26 cellular contexts compared by ENCODE assay signal in genomic region chr12:95796982-95797289, GRCh38. TPM values are rescaled to one million over a fixed set of nuclear protein-coding genes. Genes with fewer than 3 reads are reported as not detected.
DNase-seq lines count a peak whose midpoint lies in the region; ATAC-seq, FAIRE-seq and TF ChIP-seq lines count a peak whose summit lies in the region.
"Had no signal": no experiment of that assay in that cellular context is flagged by ENCODE, and none has a peak within 500 bp of the region (broad histone marks: within the 10 kb centered on the region; RNA-seq: fewer than 3 reads in every experiment).

No MANE protein-coding gene starts in this region.

- CTCF ChIA-PET in A549 (lab: Yijun Ruan, JAX) (interaction anchor here (1.1 to 2.1 kb wide), 4 partner anchors 11 to 52 kb away, joined by 4 to 6 read pairs (median 4); no protein-coding TSS in a partner anchor), MCF 10A (lab: Yijun Ruan, JAX) (interaction anchor here (0.7 to 1.2 kb wide), 2 partner anchors 17 to 532 kb away, joined by 3 read pairs; no protein-coding TSS in a partner anchor)

- H3K27me3 ChIP-seq in esophagus squamous epithelium = no peaks in the 10 kb centered on the region
- H3K27me3 ChIP-seq: uterus had no signal

- intact Hi-C loops in MCF 10A (cut with micrococcal nuclease) = no loop called here
- intact Hi-C loops in esophagus squamous epithelium (cut with DNase I) = no loop called here

- H3K36me3 Mint-ChIP-seq in MCF 10A (ENCODE audit: insufficient read depth, unreplicated experiment) = no peaks in the 10 kb centered on the region
- H3K36me3 Mint-ChIP-seq: brain; CD8-positive, alpha-beta T cell; neural progenitor cell had no signal

- no peak overlapping the region for H3K4me3 Mint-ChIP-seq in MCF 10A (ENCODE audit: unreplicated experiment)
- H3K4me3 Mint-ChIP-seq: brain; CD8-positive, alpha-beta T cell; GM23338; neural progenitor cell had no signal

- H3K36me3 ChIP-seq in esophagus squamous epithelium = no peaks in the 10 kb centered on the region
- H3K36me3 ChIP-seq: neural progenitor cell, uterus had no signal

- H3K27ac ChIP-seq in A549 = peak overlapping the region; percentile 76 to 97
- no peak overlapping the region for H3K27ac ChIP-seq in esophagus squamous epithelium
- H3K27ac ChIP-seq: neural progenitor cell, SK-N-MC, uterus had no signal

- H3K4me1 ChIP-seq in A549 (peaks cover 82% of the 10 kb centered on the region), esophagus squamous epithelium (peaks cover 0 to 21% (median 0%) of the 10 kb centered on the region in 3 donors)
- H3K4me1 ChIP-seq: neural progenitor cell, uterus had no signal

- TF ChIP-seq RAD21 in A549 (conservative IDR thresholded peaks at IDR 0.05 in 1 of 2, IDR thresholded peaks at IDR 0.05 in 1 of 2) = no peak

- POLR2A ChIA-PET in A549 (lab: Yijun Ruan, JAX) (interaction anchor here (0.6 kb wide), 1 partner anchor 8 kb away, joined by 10 read pairs; no protein-coding TSS in a partner anchor), MCF 10A (lab: Yijun Ruan, JAX) (interaction anchor here (0.7 to 1.7 kb wide), 4 partner anchors 8 to 323 kb away, joined by 3 to 5 read pairs (median 3); partner anchors contain the start of gene METAP2)

- H3K4me1 Mint-ChIP-seq in MCF 10A (ENCODE audit: insufficient read depth, unreplicated experiment) = peaks cover 17% of the 10 kb centered on the region
- H3K4me1 Mint-ChIP-seq: neural progenitor cell had no signal

- FAIRE-seq in A549 (lab: Jason Lieb, UNC) = no peak
- FAIRE-seq: frontal cortex had no signal

- H3K9me3 ChIP-seq in A549 (no peaks in the 10 kb centered on the region), esophagus squamous epithelium (no peaks in the 10 kb centered on the region)
- H3K9me3 ChIP-seq: uterus had no signal

- BruUV-seq in MCF 10A (replicated peaks; lab: Mats Ljungman, UMichigan) = no TSS peak

- ATAC-seq in A549 = peak; percentile 71 to 79
- no peak for ATAC-seq in HG03097 (IDR thresholded peaks at IDR 0.05; ENCODE audit: low FRiP score, unreplicated experiment)
- ATAC-seq: CD8-positive, alpha-beta T cell; GM23338; sciatic nerve had no signal

- 0% methylated on average over 2 of the region's 2 CpGs for WGBS in A549 (ENCODE audit: missing lambda C conversion rate)
- 34% methylated on average over 2 of the region's 2 CpGs for WGBS in esophagus squamous epithelium, 2 donors

- no peaks in the 10 kb centered on the region for H3K27me3 Mint-ChIP-seq in MCF 10A (ENCODE audit: insufficient read depth, unreplicated experiment)

- H3K27ac Mint-ChIP-seq in MCF 10A (ENCODE audit: low read depth, unreplicated experiment) = peak overlapping the region; percentile 26
- H3K27ac Mint-ChIP-seq: brain; CD8-positive, alpha-beta T cell; GM23338; neural progenitor cell; progenitor cell of endocrine pancreas had no signal

- no peak for TF ChIP-seq POLR2A in A549 (IDR thresholded peaks at IDR 0.05; ENCODE audit: low read length)
- no peak for TF ChIP-seq POLR2A in esophagus squamous epithelium (IDR thresholded peaks at IDR 0.05)

- no peak for TF ChIP-seq EP300 in A549 (IDR thresholded peaks at IDR 0.05)

- no peaks in the 10 kb centered on the region for H3K9me3 Mint-ChIP-seq in MCF 10A (ENCODE audit: unreplicated experiment)
- H3K9me3 Mint-ChIP-seq: brain; CD8-positive, alpha-beta T cell; GM23338; neural progenitor cell had no signal

- DNase-seq in A549 (ENCODE audit: low read depth in 1 of 2, low spot score in 1 of 2) (peak; percentile 54 to 74), M059J (ENCODE audit: low read depth) (peak; percentile 42), MCF 10A (ENCODE audit: unreplicated experiment) (no peak), kidney tubule cell (ENCODE audit: low spot score) (peak; percentile 73), esophagus squamous epithelium (lab: John Stamatoyannopoulos, UW) (no peak), NCI-H187 (lab: John Stamatoyannopoulos, UW) (no peak)
- no peak for DNase-seq in activated CD8-positive, alpha-beta memory T cell treated with anti-CD3 and anti-CD28 coated beads, Interleukin-2, amount 50 U/mL, for 48 hours
- DNase-seq: 8988T; activated CD4-positive, alpha-beta T cell treated with anti-CD3 and anti-CD28 coated beads for 1 hour; activated gamma-delta T cell; CD8-positive, alpha-beta T cell; left cardiac atrium; mesendoderm; NCI-H1105 treated with DMSO at 0.1 percent for 48 hours; NCI-H2081; NCI-H2227 treated with DMSO at 0.1 percent for 48 hours; stimulated activated naive CD4-positive, alpha-beta T cell; uterus had no signal

- H3K4me2 ChIP-seq in A549 = peak overlapping the region; percentile 53
- H3K4me2 ChIP-seq: GM23338, neural progenitor cell had no signal

- TF ChIP-seq CTCF in A549 (IDR thresholded peaks at IDR 0.05) = no peak
- TF ChIP-seq CTCF in MCF 10A (IDR thresholded peaks at IDR 0.05; ENCODE audit: unreplicated experiment) = no peak
- no peak for TF ChIP-seq CTCF in esophagus squamous epithelium (IDR thresholded peaks at IDR 0.05)

- H3K4me3 ChIP-seq in A549 (no peak overlapping the region), esophagus squamous epithelium (no peak overlapping the region)
- H3K4me3 ChIP-seq: GM23338, neural progenitor cell, SK-N-MC, uterus had no signal

TF ChIP-seq in A549, 52 proteins besides CTCF, POLR2A, EP300 and RAD21:
- no peak for TF ChIP-seq MYC (IDR thresholded peaks at IDR 0.05; ENCODE audit: borderline replicate concordance, low read length)
- 0 out of 2 replicates have a peak, but pooled peaks have one; percentile 4 for TF ChIP-seq JUNB (IDR thresholded peaks at IDR 0.05)
- peak; percentile 33; the same call in 1 of the 2 replicates for TF ChIP-seq GATA3 (IDR thresholded peaks at IDR 0.05; ENCODE audit: borderline replicate concordance)
- peak; percentile 23; the same call in 1 of the 2 replicates for TF ChIP-seq FOSL2 (IDR thresholded peaks at IDR 0.05)
- peak; percentile 78 for TF ChIP-seq FOSL2 (CRISPR knock-in tag; IDR thresholded peaks at IDR 0.05)
TF ChIP-seq in A549: peak in this region for 3.

RNA-seq across cellular contexts. Expression of gene NTN4, which starts 6.4 kb away (rescaled TPM):
- polyA plus RNA-seq in A549 (2011; rRNA removed) (132 and 168 TPM in 2 replicates), A549 (2017; fragmentation: RNase III; extraction: RNeasy Plus Mini Kit Qiagen cat#74134 plus additional on column Dnase treatment) (36.9 to 37.3 TPM (median 37.1 TPM) in 3 replicates)
- 63.1 and 77.4 TPM in 2 replicates for polyA plus RNA-seq in A549 (2012; cell fraction: cytosol; rRNA removed)
- polyA plus RNA-seq in A549 (2012; cell fraction: nucleus; rRNA removed) = 77.0 and 82.3 TPM in 2 replicates
- 274 and 323 TPM in 2 replicates for polyA minus RNA-seq in A549 (2011; rRNA and poly(A)+ RNA removed)
- 16.5 and 21.5 TPM in 2 replicates for total RNA-seq in M059J (2014; rRNA removed; shearing (Covaris generic))
- total RNA-seq in MCF 10A (2022) (53.0 and 96.4 TPM in 2 replicates), esophagus squamous epithelium (10 to 100 TPM in 2 of 4 donors, 1 to 10 TPM in 2; 5.0 to 22.5 (median 12.4) TPM)

Comparison
In these comparisons a context has a peak if more than half of its experiments do, and no peak if none do; other contexts are left out.
1. DNase-seq: peak in A549 (2 of 2), M059J (single experiment) and kidney tubule cell (single experiment); none in MCF 10A (single experiment), esophagus squamous epithelium (single experiment), activated CD8-positive, alpha-beta memory T cell treated with anti-CD3 and anti-CD28 coated beads, Interleukin-2, amount 50 U/mL, for 48 hours (single experiment) and NCI-H187 (0 of 2).
2. H3K27ac ChIP-seq: peak in A549 (2 of 2); none in esophagus squamous epithelium (0 of 4).